13 cellular contexts compared by ENCODE assay signal in genomic region chr5:176529824-176530195, GRCh38. TPM values are rescaled to one million over a fixed set of nuclear protein-coding genes. Genes with fewer than 3 reads are reported as not detected.
DNase-seq lines count a peak whose midpoint lies in the region; ATAC-seq and TF ChIP-seq lines count a peak whose summit lies in the region.
"Had no signal": no experiment of that assay in that cellular context is flagged by ENCODE, and none has a peak within 500 bp of the region (broad histone marks: within the 10 kb centered on the region; RNA-seq: fewer than 3 reads in every experiment).

No MANE protein-coding gene starts in this region.

- DNase-seq in GDM1 (lab: John Stamatoyannopoulos, UW), result peak; percentile 42
- peak; percentile 56 for DNase-seq in KBM-7
- no peak for DNase-seq in activated T-cell treated with anti-CD3 and anti-CD28 coated beads, Interleukin-2, amount 50 U/mL, for 4 hours
- peak in 7 of 9 donors; percentile 67 to 83 (median 78) for DNase-seq in naive thymus-derived CD4-positive, alpha-beta T cell
- DNase-seq in A172 (ENCODE audit: low spot score), result no peak
- no peak for DNase-seq in NOMO-1 (lab: John Stamatoyannopoulos, UW; ENCODE audit: unreplicated experiment in 2 of 2)
- no peak for DNase-seq in NCI-H748 (lab: John Stamatoyannopoulos, UW; ENCODE audit: unreplicated experiment)
- DNase-seq in transverse colon, result no peak
- DNase-seq: COR-L47, NCI-H226, nephron progenitor cell, SJCRH30 had no signal

- peak overlapping the region; percentile 80 to 95 (median 89) for H3K27ac Mint-ChIP-seq in naive thymus-derived CD4-positive, alpha-beta T cell
- H3K27ac Mint-ChIP-seq: nephron progenitor cell had no signal

- ATAC-seq in activated T-cell treated with anti-CD3 and anti-CD28 coated beads, Interleukin-2, amount 50 U/mL, for 4 hours, result peak in 1 of 2 donors; percentile 20
- ATAC-seq in naive thymus-derived CD4-positive, alpha-beta T cell, result peak; percentile 72

- no peaks in the 10 kb centered on the region for H3K27me3 Mint-ChIP-seq in activated T-cell treated with anti-CD3 and anti-CD28 coated beads, Interleukin-2, amount 50 U/mL, for 4 hours (ENCODE audit: low read depth)
- no peaks in the 10 kb centered on the region for H3K27me3 Mint-ChIP-seq in naive thymus-derived CD4-positive, alpha-beta T cell

- H3K4me1 ChIP-seq in naive thymus-derived CD4-positive, alpha-beta T cell (ENCODE audit: control insufficient read depth in 2 of 2, insufficient read depth in 2 of 2, low read length in 2 of 2), result peaks cover 52 to 55% of the 10 kb centered on the region in 2 donors
- peaks cover 22 to 40% (median 25%) of the 10 kb centered on the region in 4 donors for H3K4me1 ChIP-seq in transverse colon

- in situ Hi-C loops in KBM-7 (cut with MboI; ENCODE audit: low pct_unique_long_range_greater_than_20kb, low sequenced_read_pairs) (no loop called here), transverse colon (cut with MboI; ENCODE audit: low pct_ligation_motif_present in 1 of 4, low pct_unique_long_range_greater_than_20kb in 1 of 4, low sequenced_read_pairs in 3 of 4) (no loop called here)

- H3K4me1 Mint-ChIP-seq in activated T-cell treated with anti-CD3 and anti-CD28 coated beads, Interleukin-2, amount 50 U/mL, for 4 hours (ENCODE audit: low read depth), result peaks cover 41% of the 10 kb centered on the region
- peaks cover 26 to 54% (median 39%) of the 10 kb centered on the region in 7 donors for H3K4me1 Mint-ChIP-seq in naive thymus-derived CD4-positive, alpha-beta T cell

- H3K27ac ChIP-seq in naive thymus-derived CD4-positive, alpha-beta T cell (ENCODE audit: low read depth, low read length), result peak overlapping the region; percentile 67
- H3K27ac ChIP-seq in transverse colon, result peak overlapping the region in 1 of 4 donors; percentile 25
- H3K27ac ChIP-seq: SJCRH30 had no signal

- TF ChIP-seq POLR2A in transverse colon (IDR thresholded peaks at IDR 0.05), result no peak

- H3K9me3 Mint-ChIP-seq in activated T-cell treated with anti-CD3 and anti-CD28 coated beads, Interleukin-2, amount 50 U/mL, for 4 hours, result no peaks in the 10 kb centered on the region
- peaks cover 0 to 5% (median 0%) of the 10 kb centered on the region in 11 donors for H3K9me3 Mint-ChIP-seq in naive thymus-derived CD4-positive, alpha-beta T cell
- H3K9me3 Mint-ChIP-seq: nephron progenitor cell had no signal

- peak overlapping the region; percentile 45 for H3K4me3 Mint-ChIP-seq in activated T-cell treated with anti-CD3 and anti-CD28 coated beads, Interleukin-2, amount 50 U/mL, for 4 hours
- peak overlapping the region; percentile 64 to 99 (median 78) for H3K4me3 Mint-ChIP-seq in naive thymus-derived CD4-positive, alpha-beta T cell
- H3K4me3 Mint-ChIP-seq: nephron progenitor cell had no signal

- POLR2A ChIA-PET in naive thymus-derived CD4-positive, alpha-beta T cell (lab: Charles Lee), result interaction anchor here (0.5 to 15.9 kb wide), 11 partner anchors 10 to 168 kb away, joined by 3 to 251 read pairs (median 5); partner anchors contain the start of genes CDHR2, FAF2, KIAA1191 and RNF44

- 20 to 67% methylated on average over 2 to 11 of the region's 11 CpGs for WGBS in transverse colon (ENCODE audit: low coverage in 1 of 2), 2 donors

- H3K27me3 ChIP-seq in naive thymus-derived CD4-positive, alpha-beta T cell (ENCODE audit: control insufficient read depth in 2 of 2, insufficient read depth in 2 of 2, low read length in 2 of 2), result no peaks in the 10 kb centered on the region
- no peaks in the 10 kb centered on the region for H3K27me3 ChIP-seq in transverse colon
- H3K27me3 ChIP-seq: SJCRH30 had no signal

- CTCF ChIA-PET in naive thymus-derived CD4-positive, alpha-beta T cell (lab: Charles Lee), result interaction anchor here (1.2 to 1.6 kb wide), 3 partner anchors 10 to 44 kb away, joined by 5 to 11 read pairs (median 8); no protein-coding TSS in a partner anchor

- H3K4me3 ChIP-seq in naive thymus-derived CD4-positive, alpha-beta T cell (ENCODE audit: low read length), result no peak overlapping the region
- H3K4me3 ChIP-seq in transverse colon, result no peak overlapping the region
- H3K4me3 ChIP-seq: SJCRH30 had no signal

- TF ChIP-seq EP300 in transverse colon (IDR thresholded peaks at IDR 0.05; ENCODE audit: low read depth), result no peak

- H3K36me3 Mint-ChIP-seq in activated T-cell treated with anti-CD3 and anti-CD28 coated beads, Interleukin-2, amount 50 U/mL, for 4 hours (ENCODE audit: insufficient read depth), result peaks cover 10% of the 10 kb centered on the region
- H3K36me3 Mint-ChIP-seq in naive thymus-derived CD4-positive, alpha-beta T cell, result peaks cover 6 to 34% (median 11%) of the 10 kb centered on the region in 5 donors

- H3K9me3 ChIP-seq in naive thymus-derived CD4-positive, alpha-beta T cell (ENCODE audit: control insufficient read depth in 2 of 3, low read length in 3 of 3), result no peaks in the 10 kb centered on the region
- H3K9me3 ChIP-seq in transverse colon, result no peaks in the 10 kb centered on the region
- H3K9me3 ChIP-seq: SJCRH30 had no signal

- peaks cover 14 to 44% (median 15%) of the 10 kb centered on the region in 3 experiments for H3K36me3 ChIP-seq in naive thymus-derived CD4-positive, alpha-beta T cell (ENCODE audit: control insufficient read depth in 2 of 3, insufficient read depth in 3 of 3, low read length in 3 of 3)
- peaks cover 0 to 24% (median 7%) of the 10 kb centered on the region in 4 donors for H3K36me3 ChIP-seq in transverse colon

- intact Hi-C loops in naive thymus-derived CD4-positive, alpha-beta T cell (cut with micrococcal nuclease), result loop anchor here (1.0 to 10.0 kb wide), 3 partner anchors 7 to 875 kb away; partner anchors contain the start of genes RNF44 (in 2 of the 2), HRH2 (in 1 of the 2), PRELID1 (in 1 of the 2) and RAB24 (in 1 of the 2)
- intact Hi-C loops in transverse colon (cut with DNase I; ENCODE audit: low total_unique reads), result no loop called here

- no peak for TF ChIP-seq CTCF in transverse colon (IDR thresholded peaks at IDR 0.05)

RNA-seq across cellular contexts. Expression of gene RNF44, which starts 7.4 kb away (rescaled TPM):
- 10 to 100 TPM; 55.0 to 58.5 (median 58.4) TPM for total RNA-seq in activated T-cell treated with anti-CD3 and anti-CD28 coated beads, Interleukin-2, amount 50 U/mL, for 4 hours
- 100 to 1,000 TPM; 145 to 305 (median 280) TPM for total RNA-seq in naive thymus-derived CD4-positive, alpha-beta T cell
- 1 to 10 TPM; 3.3 to 5.0 TPM for polyA plus RNA-seq in naive thymus-derived CD4-positive, alpha-beta T cell
- total RNA-seq in A172 (2014; rRNA removed; shearing (Covaris generic)), result 8.1 and 9.2 TPM in 2 replicates
- 10 to 100 TPM; 43.8 to 65.6 (median 54.8) TPM for total RNA-seq in transverse colon

RNA-seq across cellular contexts. Expression of gene CDHR2, which starts 19.3 kb away (rescaled TPM):
- total RNA-seq in activated T-cell treated with anti-CD3 and anti-CD28 coated beads, Interleukin-2, amount 50 U/mL, for 4 hours, result under 1 TPM; 0.29 to 0.43 (median 0.33) TPM
- 1 to 10 TPM; 1.0 to 3.3 (median 2.5) TPM for total RNA-seq in naive thymus-derived CD4-positive, alpha-beta T cell
- polyA plus RNA-seq in naive thymus-derived CD4-positive, alpha-beta T cell, result not detected
- total RNA-seq in A172 (2014; rRNA removed; shearing (Covaris generic)), result 0.12 TPM in 1 of 2 replicates, not detected in the other
- total RNA-seq in transverse colon, result 100 to 1,000 TPM in 2 of 4 donors, 10 to 100 TPM in 2; 15.5 to 257 (median 104) TPM
- total RNA-seq: LHCN-M2, SJCRH30 had no signal

Comparison
In these comparisons a context has a peak if more than half of its experiments do, and no peak if none do; other contexts are left out.
1. DNase-seq: peak in GDM1 (single experiment), KBM-7 (single experiment) and naive thymus-derived CD4-positive, alpha-beta T cell (7 of 9); none in activated T-cell treated with anti-CD3 and anti-CD28 coated beads, Interleukin-2, amount 50 U/mL, for 4 hours (single experiment), A172 (single experiment), NOMO-1 (0 of 2), NCI-H748 (single experiment) and transverse colon (single experiment).